Comparison of ENCODE assay signal across 2 cellular contexts in the genomic region with DNA sequence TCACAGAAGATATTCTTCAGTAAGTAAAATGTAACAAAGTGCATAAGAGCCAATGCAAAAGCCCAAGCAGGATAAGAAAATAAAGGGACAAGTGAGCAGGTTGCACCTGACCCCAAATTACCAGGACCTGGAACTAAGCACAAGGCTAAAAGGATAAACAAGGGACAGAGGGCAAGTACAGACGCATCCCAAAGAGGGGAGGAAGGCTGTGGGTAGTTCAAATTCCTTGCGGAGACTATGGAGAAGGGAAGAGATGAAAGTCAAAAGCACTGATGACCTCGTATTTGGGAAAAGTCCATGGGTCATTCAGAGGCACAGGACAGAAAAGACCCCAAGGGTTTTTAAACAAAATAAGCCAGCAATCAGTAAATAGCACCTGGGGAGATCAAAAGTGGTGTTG.
TF ChIP-seq lines count a peak whose summit lies in the region.

No MANE protein-coding gene starts in this region.

TF ChIP-seq in HEK293, 187 proteins besides CTCF, POLR2A, EP300 and RAD21 (continued from another document):
- TF ChIP-seq, protein P1, sequence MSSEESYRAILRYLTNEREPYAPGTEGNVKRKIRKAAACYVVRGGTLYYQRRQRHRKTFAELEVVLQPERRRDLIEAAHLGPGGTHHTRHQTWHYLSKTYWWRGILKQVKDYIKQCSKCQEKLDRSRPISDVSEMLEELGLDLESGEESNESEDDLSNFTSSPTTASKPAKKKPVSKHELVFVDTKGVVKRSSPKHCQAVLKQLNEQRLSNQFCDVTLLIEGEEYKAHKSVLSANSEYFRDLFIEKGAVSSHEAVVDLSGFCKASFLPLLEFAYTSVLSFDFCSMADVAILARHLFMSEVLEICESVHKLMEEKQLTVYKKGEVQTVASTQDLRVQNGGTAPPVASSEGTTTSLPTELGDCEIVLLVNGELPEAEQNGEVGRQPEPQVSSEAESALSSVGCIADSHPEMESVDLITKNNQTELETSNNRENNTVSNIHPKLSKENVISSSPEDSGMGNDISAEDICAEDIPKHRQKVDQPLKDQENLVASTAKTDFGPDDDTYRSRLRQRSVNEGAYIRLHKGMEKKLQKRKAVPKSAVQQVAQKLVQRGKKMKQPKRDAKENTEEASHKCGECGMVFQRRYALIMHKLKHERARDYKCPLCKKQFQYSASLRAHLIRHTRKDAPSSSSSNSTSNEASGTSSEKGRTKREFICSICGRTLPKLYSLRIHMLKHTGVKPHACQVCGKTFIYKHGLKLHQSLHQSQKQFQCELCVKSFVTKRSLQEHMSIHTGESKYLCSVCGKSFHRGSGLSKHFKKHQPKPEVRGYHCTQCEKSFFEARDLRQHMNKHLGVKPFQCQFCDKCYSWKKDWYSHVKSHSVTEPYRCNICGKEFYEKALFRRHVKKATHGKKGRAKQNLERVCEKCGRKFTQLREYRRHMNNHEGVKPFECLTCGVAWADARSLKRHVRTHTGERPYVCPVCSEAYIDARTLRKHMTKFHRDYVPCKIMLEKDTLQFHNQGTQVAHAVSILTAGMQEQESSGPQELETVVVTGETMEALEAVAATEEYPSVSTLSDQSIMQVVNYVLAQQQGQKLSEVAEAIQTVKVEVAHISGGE (tag by site-specific recombination; conservative IDR thresholded peaks at IDR 0.05; ENCODE audit: low read depth), result 0 out of 2 replicates have a peak, but pooled peaks have one; percentile 38
- TF ChIP-seq ZBTB20 (tag by site-specific recombination; IDR thresholded peaks at IDR 0.05), result no peak
TF ChIP-seq in HEK293: peak in this region for 2.

TF ChIP-seq in H1, 55 proteins besides CTCF, POLR2A, EP300 and RAD21 (continued from another document):
- TF ChIP-seq KDM4A (IDR thresholded peaks at IDR 0.05; ENCODE audit: low read depth, low read length, severe bottlenecking) (no peak), CBX5 (IDR thresholded peaks at IDR 0.05; ENCODE audit: low read depth, low read length) (no peak), GABPA (IDR thresholded peaks at IDR 0.05; ENCODE audit: borderline replicate concordance, insufficient read depth, low read length) (no peak), HDAC6 (IDR thresholded peaks at IDR 0.05; ENCODE audit: low read depth, low read length) (no peak), TCF12 (IDR thresholded peaks at IDR 0.05; ENCODE audit: low read depth, low read length) (no peak), BRCA1 (IDR thresholded peaks at IDR 0.05; ENCODE audit: low read depth, low read length) (no peak), KDM1A (IDR thresholded peaks at IDR 0.05; ENCODE audit: borderline replicate concordance, low read length) (no peak)
